Comparison of ENCODE assay signal across 8 cellular contexts in the genomic region with DNA sequence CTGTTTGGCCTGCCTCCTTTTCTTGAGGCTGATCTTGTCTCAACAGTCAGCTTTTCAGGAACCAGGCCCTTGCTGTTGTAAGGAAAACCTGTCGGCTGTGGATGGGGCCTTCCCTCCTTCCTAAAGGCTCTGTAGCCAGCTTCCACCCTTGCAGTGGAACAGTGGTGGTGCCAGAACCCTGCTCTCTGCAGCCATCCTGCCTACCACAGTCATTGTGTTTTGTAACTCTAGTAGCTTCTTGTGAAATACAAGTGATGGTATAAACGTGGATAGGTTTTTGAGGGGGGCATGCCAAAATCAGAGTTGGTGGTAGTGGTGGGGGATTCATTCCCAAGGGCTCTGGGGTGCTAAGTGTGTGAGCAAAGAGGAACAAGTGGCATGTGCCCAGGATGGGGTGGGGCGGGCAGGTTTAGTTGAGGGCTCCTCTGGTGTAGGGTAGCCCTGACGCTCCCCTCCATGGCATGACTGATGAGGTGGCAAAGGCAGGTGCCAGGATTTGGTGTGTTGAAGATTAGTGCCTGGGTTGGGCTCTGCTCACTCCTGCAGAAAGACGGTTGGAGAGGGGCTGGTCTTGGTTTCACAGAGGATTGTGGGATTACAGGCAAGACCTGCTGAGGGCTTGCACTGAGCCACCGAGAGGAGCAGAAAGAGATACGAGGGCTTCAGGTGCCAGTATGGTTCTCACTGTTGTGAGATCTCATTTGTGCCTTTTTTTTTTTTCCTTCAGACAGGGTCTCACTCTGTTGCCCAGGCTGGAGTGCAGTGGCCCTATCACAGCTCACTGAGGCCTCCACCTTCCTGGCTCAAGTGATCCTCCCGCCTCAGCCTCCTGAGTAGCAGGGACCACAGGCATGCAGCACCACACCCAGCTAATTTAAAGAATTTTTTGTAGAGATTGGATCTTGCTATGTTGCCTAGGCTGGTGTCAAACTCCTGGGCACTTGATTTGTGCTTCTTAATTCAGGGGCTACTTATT. TPM values are rescaled to one million over a fixed set of nuclear protein-coding genes. Genes with fewer than 3 reads are reported as not detected.
A peak's percentile ranks its signal among the peaks of the same experiment; 100 is the strongest.
DNase-seq lines count a peak whose midpoint lies in the region; ATAC-seq, FAIRE-seq and TF ChIP-seq lines count a peak whose summit lies in the region.

No MANE protein-coding gene starts in this region.

- no peak for DNase-seq in GM23338 (ENCODE audit: low spot score)
- no peak for DNase-seq in esophagus muscularis mucosa (ENCODE audit: extremely low spot score)
- no peak for DNase-seq in progenitor cell of endocrine pancreas (ENCODE audit: low spot score, unreplicated experiment)
- no peak for DNase-seq in urothelium cell line (ENCODE audit: low spot score)
- no peak for DNase-seq in NCI-H1694 treated with DMSO at 0.1 percent for 48 hours (lab: John Stamatoyannopoulos, UW)
- no peak for DNase-seq in amygdala (lab: John Stamatoyannopoulos, UW)
- DNase-seq in NCI-H146 treated with DMSO at 0.1 percent for 48 hours (lab: John Stamatoyannopoulos, UW; ENCODE audit: unreplicated experiment): no peak

- H3K9me2 ChIP-seq in GM23338 (ENCODE audit: insufficient read depth): no peaks in the 10 kb centered on the region

- H4K20me1 ChIP-seq in GM23338 (replicated peaks; ENCODE audit: insufficient read depth): peaks cover 37% of the 10 kb centered on the region

- no peak overlapping the region for H2AFZ ChIP-seq in GM23338

- no peak for TF ChIP-seq EP300 in esophagus muscularis mucosa (IDR thresholded peaks at IDR 0.05)

- peak overlapping the region; percentile 83 for H3K27ac Mint-ChIP-seq in GM23338
- H3K27ac Mint-ChIP-seq in progenitor cell of endocrine pancreas: peak overlapping the region; percentile 98

- no peak for ATAC-seq in GM23338

- H3K4me3 ChIP-seq in GM23338 (peak overlapping the region; percentile 44; the same call in 1 of the 2 replicates), esophagus muscularis mucosa (no peak overlapping the region)

- no peaks in the 10 kb centered on the region for H3K9me3 Mint-ChIP-seq in GM23338
- no peaks in the 10 kb centered on the region for H3K9me3 Mint-ChIP-seq in progenitor cell of endocrine pancreas (ENCODE audit: low read depth)

- no peak for TF ChIP-seq CTCF in GM23338 (conservative IDR thresholded peaks at IDR 0.05; ENCODE audit: low read depth in 2 of 2)
- TF ChIP-seq CTCF in esophagus muscularis mucosa (IDR thresholded peaks at IDR 0.05): no peak
- TF ChIP-seq CTCF in progenitor cell of endocrine pancreas (IDR thresholded peaks at IDR 0.05; ENCODE audit: unreplicated experiment): no peak

- peak overlapping the region; percentile 74 for H3K4me2 ChIP-seq in GM23338

- H3F3A ChIP-seq in GM23338 (replicated peaks; ENCODE audit: low read depth): no peaks in the 10 kb centered on the region; the same call in 1 of the 2 replicates

- H3K4me1 Mint-ChIP-seq in GM23338 (peaks cover 82% of the 10 kb centered on the region), progenitor cell of endocrine pancreas (ENCODE audit: low read depth) (peaks cover 82% of the 10 kb centered on the region)

- H3K4me1 ChIP-seq in GM23338 (ENCODE audit: insufficient read depth) (peaks cover 86% of the 10 kb centered on the region), esophagus muscularis mucosa (peaks cover 94 to 100% (median 98%) of the 10 kb centered on the region in 4 donors)

- H3K4me3 Mint-ChIP-seq in GM23338 (peak overlapping the region; percentile 59), progenitor cell of endocrine pancreas (ENCODE audit: low read depth) (peak overlapping the region; percentile 61)

- H3K27ac ChIP-seq in GM23338 (ENCODE audit: low read depth): no peak overlapping the region
- peak overlapping the region; percentile 50 to 75 (median 71) for H3K27ac ChIP-seq in esophagus muscularis mucosa (replicated peaks in 1 of 4)

- peaks cover 7% of the 10 kb centered on the region; the same call in 1 of the 2 replicates for H3K27me3 ChIP-seq in GM23338 (ENCODE audit: insufficient read depth)
- no peaks in the 10 kb centered on the region for H3K27me3 ChIP-seq in esophagus muscularis mucosa

- intact Hi-C loops in esophagus muscularis mucosa (cut with DNase I): no loop called here

- H3K36me3 ChIP-seq in GM23338 (ENCODE audit: insufficient read depth): no peaks in the 10 kb centered on the region
- H3K36me3 ChIP-seq in esophagus muscularis mucosa: no peaks in the 10 kb centered on the region

- H3K36me3 Mint-ChIP-seq in GM23338 (ENCODE audit: low read depth) (no peaks in the 10 kb centered on the region; the same call in 1 of the 3 replicates), progenitor cell of endocrine pancreas (ENCODE audit: insufficient read depth) (peaks cover 2% of the 10 kb centered on the region)

- 55% methylated on average over 7 of the region's 8 CpGs for WGBS in esophagus muscularis mucosa

- no peaks in the 10 kb centered on the region for H3K9me3 ChIP-seq in esophagus muscularis mucosa

- 0 out of 2 replicates have a peak, but pooled peaks have one; percentile 14 for TF ChIP-seq POLR2A in Raji (IDR thresholded peaks at IDR 0.05; ENCODE audit: insufficient read depth, low read depth, low read length)
- no peak for TF ChIP-seq POLR2A in esophagus muscularis mucosa (IDR thresholded peaks at IDR 0.05; ENCODE audit: low read depth)

- peaks cover 13% of the 10 kb centered on the region for H3K27me3 Mint-ChIP-seq in GM23338 (ENCODE audit: insufficient read depth, low read depth, poor library complexity)
- H3K27me3 Mint-ChIP-seq in progenitor cell of endocrine pancreas: no peaks in the 10 kb centered on the region

- FAIRE-seq in urothelium cell line (lab: Jason Lieb, UNC): no peak

- H3K79me2 ChIP-seq in GM23338 (replicated peaks; ENCODE audit: insufficient read depth): peaks cover 94% of the 10 kb centered on the region

TF ChIP-seq in GM23338, 12 proteins besides CTCF, POLR2A, EP300 and RAD21:
- TF ChIP-seq JUNB (IDR thresholded peaks at IDR 0.05; ENCODE audit: unreplicated experiment) (no peak), ZNF331 (CRISPR knock-in tag; IDR thresholded peaks at IDR 0.05; ENCODE audit: low read depth) (no peak)

RNA-seq across cellular contexts. Expression of a gene that starts 7.4 kb away (rescaled TPM):
- total RNA-seq in GM23338 (2014; rRNA removed; shearing (Covaris generic)): 31.8 and 40.7 TPM in 2 replicates
- 17.1 and 17.9 TPM in 2 replicates for polyA plus RNA-seq in GM23338 (2016; fragmentation: Nextera tagmentation; extraction: Ambion mirVana)
- total RNA-seq in esophagus muscularis mucosa: 10 to 100 TPM; 17.9 to 50.5 (median 38.4) TPM
- total RNA-seq in progenitor cell of endocrine pancreas: 126 TPM in 2 replicates

RNA-seq across cellular contexts. Expression of a gene that starts 53.1 kb away (rescaled TPM):
- total RNA-seq in GM23338 (2014; rRNA removed; shearing (Covaris generic)): 31.8 and 40.1 TPM in 2 replicates
- polyA plus RNA-seq in GM23338 (2016; fragmentation: Nextera tagmentation; extraction: Ambion mirVana): 46.8 and 51.7 TPM in 2 replicates
- total RNA-seq in esophagus muscularis mucosa (10 to 100 TPM; 15.4 to 26.6 (median 25.5) TPM), progenitor cell of endocrine pancreas (132 and 137 TPM in 2 replicates)
